1 cellular context compared by ENCODE assay signal in genomic region chrX:104156630-104157529, GRCh38.
A peak's percentile ranks its signal among the peaks of the same experiment; 100 is the strongest.
TF ChIP-seq lines count a peak whose summit lies in the region.

A gene with protein sequence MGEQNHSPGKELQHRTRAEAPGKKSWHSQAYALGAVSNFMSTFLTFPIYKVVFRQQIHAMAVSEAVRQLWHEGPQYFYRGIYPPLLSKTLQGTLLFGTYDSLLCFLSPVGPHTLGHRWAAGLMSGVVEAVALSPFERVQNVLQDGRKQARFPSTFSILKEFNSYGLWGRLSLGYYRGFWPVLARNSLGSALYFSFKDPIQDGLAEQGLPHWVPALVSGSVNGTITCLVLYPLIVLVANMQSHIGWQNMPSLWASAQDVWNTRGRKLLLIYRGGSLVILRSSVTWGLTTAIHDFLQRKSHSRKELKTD (minus strand): TSS chrX:104157009. CDS start chrX:104105257, 51,752 bp downstream.

TF ChIP-seq in GM23338, 12 proteins besides CTCF, POLR2A, EP300 and RAD21 (continued from another document):
- TF ChIP-seq ETS1 (IDR thresholded peaks at IDR 0.05) (peak; percentile 64; the same call in 1 of the 2 replicates), ZNF462 (CRISPR knock-in tag; IDR thresholded peaks at IDR 0.05) (no peak), JUNB (IDR thresholded peaks at IDR 0.05; ENCODE audit: unreplicated experiment) (no peak), ZNF331 (CRISPR knock-in tag; IDR thresholded peaks at IDR 0.05; ENCODE audit: low read depth) (no peak), EZH2 (IDR thresholded peaks at IDR 0.05; ENCODE audit: low read depth, unreplicated experiment) (no peak), NANOG (IDR thresholded peaks at IDR 0.05; ENCODE audit: borderline replicate concordance) (no peak)
